ENCODE assay signal across 8 cellular contexts in genomic region chr5:124747770-124748686, GRCh38. TPM values are rescaled to one million over a fixed set of nuclear protein-coding genes. Genes with fewer than 3 reads are reported as not detected.
DNase-seq lines count a peak whose midpoint lies in the region; ATAC-seq and TF ChIP-seq lines count a peak whose summit lies in the region.

No MANE protein-coding gene starts in this region.

- peaks cover 9% of the 10 kb centered on the region for H3K4me1 Mint-ChIP-seq in activated T-cell treated with anti-CD3 and anti-CD28 coated beads, Interleukin-2, amount 50 U/mL, for 4 hours (ENCODE audit: low read depth)

- no peak for TF ChIP-seq CTCF in OCI-LY1 (IDR thresholded peaks at IDR 0.05; ENCODE audit: low read length)

- ATAC-seq in activated T-cell treated with anti-CD3 and anti-CD28 coated beads, Interleukin-2, amount 50 U/mL, for 4 hours: no peak
- peak; percentile 41 for ATAC-seq in HG03039 (IDR thresholded peaks at IDR 0.05; ENCODE audit: unreplicated experiment)

- H3K4me3 ChIP-seq in OCI-LY1 (ENCODE audit: low read depth, low read length, poor library complexity, severe bottlenecking) (peak overlapping the region; percentile 78), endocrine pancreas (ENCODE audit: control insufficient read depth, insufficient read depth, low read length) (peak overlapping the region; percentile 99), mucosa of rectum (ENCODE audit: low read length in 2 of 2) (peak overlapping the region; percentile 77 to 85)

- H3K36me3 ChIP-seq in OCI-LY1 (ENCODE audit: insufficient read depth, low read length): peaks cover 8% of the 10 kb centered on the region
- H3K36me3 ChIP-seq in endocrine pancreas (ENCODE audit: control insufficient read depth, insufficient read depth, low read length): no peaks in the 10 kb centered on the region
- no peaks in the 10 kb centered on the region for H3K36me3 ChIP-seq in mucosa of rectum (ENCODE audit: control insufficient read depth in 2 of 2, insufficient read depth in 2 of 2, low read length in 2 of 2)

- H3F3A ChIP-seq in OCI-LY1 (ENCODE audit: insufficient read depth, low read length): 0 out of 2 replicates have a peak, but pooled peaks cover 9% of the 10 kb centered on the region

- peak overlapping the region; percentile 58 for H3K4me3 Mint-ChIP-seq in activated T-cell treated with anti-CD3 and anti-CD28 coated beads, Interleukin-2, amount 50 U/mL, for 4 hours

- no peak overlapping the region for H2AFZ ChIP-seq in OCI-LY1 (ENCODE audit: low read length)

- H3K9me2 ChIP-seq in OCI-LY1 (ENCODE audit: low read depth, low read length): no peaks in the 10 kb centered on the region

- H3K9me3 ChIP-seq in OCI-LY1 (ENCODE audit: low read length): no peaks in the 10 kb centered on the region
- H3K9me3 ChIP-seq in endocrine pancreas (ENCODE audit: control insufficient read depth, low read length): no peaks in the 10 kb centered on the region
- no peaks in the 10 kb centered on the region for H3K9me3 ChIP-seq in mucosa of rectum (ENCODE audit: control insufficient read depth in 2 of 2, low read length in 2 of 2)

- H3K4me1 ChIP-seq in OCI-LY1 (ENCODE audit: insufficient read depth, low read length, severe bottlenecking): peaks cover 34% of the 10 kb centered on the region
- peaks cover 6% of the 10 kb centered on the region for H3K4me1 ChIP-seq in endocrine pancreas (ENCODE audit: control insufficient read depth, insufficient read depth, low read length)
- peaks cover 14 to 29% of the 10 kb centered on the region in 2 donors for H3K4me1 ChIP-seq in mucosa of rectum (ENCODE audit: control insufficient read depth in 2 of 2, insufficient read depth in 2 of 2, low read length in 2 of 2)

- peaks cover 40% of the 10 kb centered on the region for H3K79me2 ChIP-seq in OCI-LY1 (ENCODE audit: insufficient read depth, low read length)

- H3K27ac ChIP-seq in OCI-LY1 (ENCODE audit: low read depth, low read length, poor library complexity, severe bottlenecking) (peak overlapping the region; percentile 99), mucosa of rectum (ENCODE audit: low read depth in 2 of 2, low read length in 2 of 2) (peak overlapping the region; percentile 92 to 94)

- H4K20me1 ChIP-seq in OCI-LY1 (ENCODE audit: insufficient read depth, low read length): no peaks in the 10 kb centered on the region

- no peaks in the 10 kb centered on the region for H3K9me3 Mint-ChIP-seq in activated T-cell treated with anti-CD3 and anti-CD28 coated beads, Interleukin-2, amount 50 U/mL, for 4 hours

- H3K9ac ChIP-seq in OCI-LY1 (ENCODE audit: low read length) (peak overlapping the region; percentile 93), endocrine pancreas (ENCODE audit: control insufficient read depth, insufficient read depth, low read length) (peak overlapping the region; percentile 82), mucosa of rectum (ENCODE audit: low read depth in 1 of 2, low read length in 2 of 2) (peak overlapping the region; percentile 66 to 93)

- H3K27me3 ChIP-seq in OCI-LY1 (ENCODE audit: insufficient read depth, low read length) (no peaks in the 10 kb centered on the region), endocrine pancreas (ENCODE audit: control insufficient read depth, insufficient read depth, low read length) (no peaks in the 10 kb centered on the region), mucosa of rectum (ENCODE audit: control insufficient read depth in 2 of 2, insufficient read depth in 2 of 2, low read length in 2 of 2) (no peaks in the 10 kb centered on the region)

- peaks cover 32% of the 10 kb centered on the region for H3K27me3 Mint-ChIP-seq in activated T-cell treated with anti-CD3 and anti-CD28 coated beads, Interleukin-2, amount 50 U/mL, for 4 hours (ENCODE audit: low read depth)

- peak overlapping the region; percentile 77 for H3K4me2 ChIP-seq in OCI-LY1 (ENCODE audit: low read length)

- no peaks in the 10 kb centered on the region for H3K36me3 Mint-ChIP-seq in activated T-cell treated with anti-CD3 and anti-CD28 coated beads, Interleukin-2, amount 50 U/mL, for 4 hours (ENCODE audit: insufficient read depth)

- DNase-seq in activated T-cell treated with anti-CD3 and anti-CD28 coated beads, Interleukin-2, amount 50 U/mL, for 4 hours: no peak
- DNase-seq in activated T-cell treated with anti-CD3 and anti-CD28 coated beads for 4 hours (no peak), COR-L47 (lab: John Stamatoyannopoulos, UW) (no peak), mucosa of gallbladder (ENCODE audit: low spot score) (no peak)

RNA-seq across cellular contexts. Expression of gene ZNF608, which starts 1.6 kb away (rescaled TPM):
- total RNA-seq in activated T-cell treated with anti-CD3 and anti-CD28 coated beads, Interleukin-2, amount 50 U/mL, for 4 hours: under 1 TPM; 0.10 to 0.29 (median 0.16) TPM
- 37.1 TPM for total RNA-seq in mucosa of gallbladder

Comparison
In these comparisons a context has a peak if more than half of its experiments do, and no peak if none do; other contexts are left out.
1. RNA of gene ZNF608, which starts 1.6 kb away (total RNA-seq): 37.1 TPM in mucosa of gallbladder (single experiment); 0.10 to 0.29 TPM in activated T-cell treated with anti-CD3 and anti-CD28 coated beads, Interleukin-2, amount 50 U/mL, for 4 hours; every median in the first group is over 10 times any median in the second.
2. Peak in every context shown above with its lines, with median percentiles within 50 percentile points of each other: H3K4me3 ChIP-seq and H3K9ac ChIP-seq.